In the genomic region with DNA sequence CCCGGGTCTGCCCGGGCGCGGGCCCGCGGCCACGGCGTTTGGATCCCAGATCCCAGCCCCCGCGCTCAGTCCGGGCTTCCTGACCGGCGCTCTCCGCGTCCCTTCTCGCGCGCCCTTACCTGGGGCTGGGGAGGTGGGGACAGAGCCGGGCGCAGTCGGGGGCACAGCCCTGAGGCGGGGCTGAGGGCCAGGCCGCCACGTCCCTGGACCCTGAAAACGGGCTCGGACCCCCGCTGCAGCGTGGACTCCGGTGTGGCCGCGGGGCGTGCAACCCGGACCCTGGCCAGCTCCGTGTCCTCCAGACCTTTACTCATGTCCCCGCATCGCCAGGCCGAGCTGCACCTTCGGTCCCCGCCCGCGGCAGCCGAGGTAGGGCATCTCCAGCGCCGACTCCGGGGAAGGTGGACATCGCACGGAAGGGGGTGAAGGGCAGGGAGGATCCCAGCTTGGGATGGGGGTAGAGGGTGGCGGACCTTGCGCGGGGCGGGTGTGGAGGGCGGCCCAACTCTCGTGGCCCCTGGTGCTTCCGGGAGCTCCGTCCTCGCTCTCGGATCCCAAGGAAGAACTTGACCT, we compare ENCODE assay signal across 8 cellular contexts. TPM values are rescaled to one million over a fixed set of nuclear protein-coding genes. Genes with fewer than 3 reads are reported as not detected.
A peak's percentile ranks its signal among the peaks of the same experiment; 100 is the strongest.
DNase-seq lines count a peak whose midpoint lies in the region; ATAC-seq and TF ChIP-seq lines count a peak whose summit lies in the region.

No MANE protein-coding gene starts in this region.

- TF ChIP-seq CTCF in AG04450 (IDR thresholded peaks at IDR 0.05; ENCODE audit: low read depth, low read length) = no peak
- TF ChIP-seq CTCF in HL-60 (IDR thresholded peaks at IDR 0.05; ENCODE audit: insufficient read depth, low read length) = no peak

- peak overlapping the region; percentile 70 for H3K4me3 ChIP-seq in AG04450 (ENCODE audit: low read depth, low read length)
- H3K4me3 ChIP-seq in HL-60 (replicated peaks; ENCODE audit: insufficient read depth, low read length) = peak overlapping the region; percentile 84
- H3K4me3 ChIP-seq in muscle layer of duodenum (ENCODE audit: low read depth in 1 of 2, low read length in 2 of 2) = peak overlapping the region; percentile 63 to 69

- no peak overlapping the region for H3K27ac ChIP-seq in AG04450 (ENCODE audit: low read depth, low read length)
- H3K27ac ChIP-seq in HL-60 (replicated peaks) = peak overlapping the region; percentile 79
- peak overlapping the region; percentile 51 for H3K27ac ChIP-seq in muscle layer of duodenum (ENCODE audit: low read length)

- no peak for DNase-seq in AG04450 (ENCODE audit: low read depth, low spot score)
- peak; percentile 8 to 37 for DNase-seq in HL-60 (ENCODE audit: low read depth in 1 of 2, low spot score in 1 of 2)
- DNase-seq in ecto neural progenitor cell (ENCODE audit: low spot score) = peak; percentile 59
- DNase-seq in NCI-H2171 treated with DMSO at 0.1 percent for 48 hours (lab: John Stamatoyannopoulos, UW) = no peak
- no peak for DNase-seq in NCI-H1930 (lab: John Stamatoyannopoulos, UW)

- CTCF ChIA-PET in AG04450 (lab: Charles Lee) = interaction anchor here (0.6 to 5.7 kb wide), 3 partner anchors 32 to 153 kb away, joined by 3 to 25 read pairs (median 5); no protein-coding TSS in a partner anchor

- peaks cover 0 to 12% of the 10 kb centered on the region in 2 donors for H3K4me1 ChIP-seq in muscle layer of duodenum (ENCODE audit: control insufficient read depth in 1 of 2, insufficient read depth in 2 of 2, low read length in 2 of 2)

- POLR2A ChIA-PET in AG04450 (lab: Yijun Ruan, JAX) = interaction anchor here (0.6 to 2.0 kb wide), 5 partner anchors 25 to 686 kb away, joined by 3 to 15 read pairs (median 5); a partner anchor contains a TSS

- ATAC-seq in GM21447 (IDR thresholded peaks at IDR 0.05; ENCODE audit: unreplicated experiment) (no peak), GM19467 (IDR thresholded peaks at IDR 0.05; ENCODE audit: unreplicated experiment) (no peak)

- H3K9me3 ChIP-seq in AG04450 (ENCODE audit: control insufficient read depth, insufficient read depth, low read length) (no peaks in the 10 kb centered on the region), muscle layer of duodenum (ENCODE audit: control insufficient read depth in 1 of 2, low read length in 2 of 2) (no peaks in the 10 kb centered on the region)

- H3K27me3 ChIP-seq in AG04450 (ENCODE audit: control insufficient read depth, insufficient read depth, low read length) (no peaks in the 10 kb centered on the region), HL-60 (ENCODE audit: insufficient read depth, poor library complexity, severe bottlenecking) (no peaks in the 10 kb centered on the region), muscle layer of duodenum (ENCODE audit: low read depth, low read length) (no peaks in the 10 kb centered on the region)

- H3K36me3 ChIP-seq in muscle layer of duodenum (ENCODE audit: control insufficient read depth in 1 of 2, insufficient read depth in 2 of 2, low read length in 2 of 2) = peaks cover 15 to 16% of the 10 kb centered on the region in 2 donors

RNA-seq across cellular contexts. Expression of a gene that starts 9.9 kb away (rescaled TPM):
- polyA plus RNA-seq in AG04450 (2011; rRNA removed) = 0.15 and 0.27 TPM in 2 replicates
- polyA minus RNA-seq in AG04450 (2011; rRNA and poly(A)+ RNA removed) = 0.26 and 0.41 TPM in 2 replicates

RNA-seq across cellular contexts. Expression of a gene that starts 24.9 kb away (rescaled TPM):
- 28.3 and 32.3 TPM in 2 replicates for polyA plus RNA-seq in AG04450 (2011; rRNA removed)
- 51.6 and 64.2 TPM in 2 replicates for polyA minus RNA-seq in AG04450 (2011; rRNA and poly(A)+ RNA removed)

RNA-seq across cellular contexts. Expression of a gene that starts 40.0 kb away (rescaled TPM):
- polyA plus RNA-seq in AG04450 (2011; rRNA removed) = 24.1 and 25.4 TPM in 2 replicates
- 36.2 and 40.1 TPM in 2 replicates for polyA minus RNA-seq in AG04450 (2011; rRNA and poly(A)+ RNA removed)

RNA-seq across cellular contexts. Expression of a gene that starts 44.7 kb away (rescaled TPM):
- 12.5 and 15.1 TPM in 2 replicates for polyA plus RNA-seq in AG04450 (2011; rRNA removed)
- 9.7 and 12.3 TPM in 2 replicates for polyA minus RNA-seq in AG04450 (2011; rRNA and poly(A)+ RNA removed)

RNA-seq across cellular contexts. Expression of a gene that starts 57.8 kb away (rescaled TPM):
- polyA plus RNA-seq in AG04450 (2011; rRNA removed) = 1.7 and 1.9 TPM in 2 replicates
- 1.3 and 2.6 TPM in 2 replicates for polyA minus RNA-seq in AG04450 (2011; rRNA and poly(A)+ RNA removed)

Comparison
In these comparisons a context has a peak if more than half of its experiments do, and no peak if none do; other contexts are left out.
1. DNase-seq: peak in HL-60 (2 of 2) and ecto neural progenitor cell (single experiment); none in AG04450 (single experiment), NCI-H2171 treated with DMSO at 0.1 percent for 48 hours (single experiment) and NCI-H1930 (0 of 2).
2. Peak in every context shown above with its lines, with median percentiles within 50 percentile points of each other: H3K4me3 ChIP-seq.